In genomic region chr17:42895185-42895555, GRCh38 we compare ENCODE assay signal across 11 cellular contexts. TPM values are rescaled to one million over a fixed set of nuclear protein-coding genes. Genes with fewer than 3 reads are reported as not detected.
A peak's percentile ranks its signal among the peaks of the same experiment; 100 is the strongest.
DNase-seq lines count a peak whose midpoint lies in the region; ATAC-seq and TF ChIP-seq lines count a peak whose summit lies in the region.
"Had no signal": no experiment of that assay in that cellular context is flagged by ENCODE, and none has a peak within 500 bp of the region (broad histone marks: within the 10 kb centered on the region; RNA-seq: fewer than 3 reads in every experiment).

No MANE protein-coding gene starts in this region.

- H3K27me3 ChIP-seq in rectal smooth muscle tissue (ENCODE audit: control insufficient read depth, insufficient read depth, low read length): no peaks in the 10 kb centered on the region

- no peak overlapping the region for H3K9ac ChIP-seq in rectal smooth muscle tissue (ENCODE audit: low read length)

- no peaks in the 10 kb centered on the region for H3K27me3 Mint-ChIP-seq in Calu3 (ENCODE audit: unreplicated experiment)
- H3K27me3 Mint-ChIP-seq in T-helper 2 cell treated with Interferon-gamma antibody and Interleukin-4, amounts not matched to agents 5 μg/mL and 100 μg/mL, for 36 hours (ENCODE audit: low read depth): peaks cover 24% of the 10 kb centered on the region

- H3K4me1 ChIP-seq in rectal smooth muscle tissue (ENCODE audit: control insufficient read depth, insufficient read depth, low read length): peaks cover 10% of the 10 kb centered on the region

- H3K9me3 Mint-ChIP-seq in Calu3 (ENCODE audit: low read depth, unreplicated experiment): no peaks in the 10 kb centered on the region
- no peaks in the 10 kb centered on the region for H3K9me3 Mint-ChIP-seq in T-helper 2 cell treated with Interferon-gamma antibody and Interleukin-4, amounts not matched to agents 5 μg/mL and 100 μg/mL, for 36 hours

- no peak for TF ChIP-seq CTCF in Calu3 (IDR thresholded peaks at IDR 0.05; ENCODE audit: unreplicated experiment)
- no peak for TF ChIP-seq CTCF in RWPE1 (conservative IDR thresholded peaks at IDR 0.05; ENCODE audit: low read depth)

- H3K27ac Mint-ChIP-seq in Calu3 (ENCODE audit: unreplicated experiment): no peak overlapping the region
- no peak overlapping the region for H3K27ac Mint-ChIP-seq in T-helper 2 cell treated with Interferon-gamma antibody and Interleukin-4, amounts not matched to agents 5 μg/mL and 100 μg/mL, for 36 hours
- H3K27ac Mint-ChIP-seq: H9 had no signal

- H3K36me3 ChIP-seq in rectal smooth muscle tissue (ENCODE audit: control insufficient read depth, insufficient read depth, low read length): no peaks in the 10 kb centered on the region

- DNase-seq in Calu3: peak; percentile 70
- DNase-seq in RWPE1 (ENCODE audit: low spot score): peak; percentile 85
- DNase-seq in glomerular endothelial cell (ENCODE audit: extremely low read depth, low read depth, low spot score): peak; percentile 45
- DNase-seq in T-helper 2 cell treated with Interferon-gamma antibody and Interleukin-4, amounts not matched to agents 5 μg/mL and 100 μg/mL, for 36 hours (ENCODE audit: low spot score): no peak
- DNase-seq in DMS153 treated with DMSO at 0.1 percent for 48 hours (lab: John Stamatoyannopoulos, UW; ENCODE audit: unreplicated experiment): no peak
- DNase-seq: GF-D8, H9, NCI-H1105 treated with DMSO at 0.1 percent for 48 hours had no signal

- CTCF ChIA-PET in Calu3 (lab: Charles Lee): interaction anchor here (0.9 to 1.9 kb wide), 4 partner anchors 14 to 48 kb away, joined by 3 to 7 read pairs (median 4); no protein-coding TSS in a partner anchor
- CTCF ChIA-PET in RWPE1 (lab: Yijun Ruan, JAX): interaction anchor here (0.7 kb wide), 2 partner anchors 19 to 43 kb away, joined by 3 to 10 read pairs; no protein-coding TSS in a partner anchor

- H3K4me3 ChIP-seq in rectal smooth muscle tissue (ENCODE audit: low read length): no peak overlapping the region

- H3K36me3 Mint-ChIP-seq in Calu3 (ENCODE audit: insufficient read depth, unreplicated experiment): no peaks in the 10 kb centered on the region
- no peaks in the 10 kb centered on the region for H3K36me3 Mint-ChIP-seq in T-helper 2 cell treated with Interferon-gamma antibody and Interleukin-4, amounts not matched to agents 5 μg/mL and 100 μg/mL, for 36 hours (ENCODE audit: low read depth)

- peaks cover 23% of the 10 kb centered on the region for H3K4me1 Mint-ChIP-seq in Calu3 (ENCODE audit: low read depth, unreplicated experiment)
- peaks cover 2% of the 10 kb centered on the region for H3K4me1 Mint-ChIP-seq in T-helper 2 cell treated with Interferon-gamma antibody and Interleukin-4, amounts not matched to agents 5 μg/mL and 100 μg/mL, for 36 hours (ENCODE audit: low read depth)

- H3K4me3 Mint-ChIP-seq in Calu3 (ENCODE audit: low read depth, unreplicated experiment): peak overlapping the region; percentile 2
- no peak overlapping the region for H3K4me3 Mint-ChIP-seq in T-helper 2 cell treated with Interferon-gamma antibody and Interleukin-4, amounts not matched to agents 5 μg/mL and 100 μg/mL, for 36 hours
- H3K4me3 Mint-ChIP-seq: H9 had no signal

- intact Hi-C loops in Calu3 (cut with micrococcal nuclease; ENCODE audit: unreplicated experiment): loop anchor here (5.0 kb wide), 1 partner anchor 38 kb away; no protein-coding TSS in a partner anchor

- BruUV-seq in Calu3 (replicated peaks; lab: Mats Ljungman, UMichigan): no TSS peak

- ATAC-seq in HG03342 (IDR thresholded peaks at IDR 0.05; ENCODE audit: unreplicated experiment): no peak
- ATAC-seq in HG03196 (IDR thresholded peaks at IDR 0.05; ENCODE audit: unreplicated experiment): no peak

- H3K27ac ChIP-seq in RWPE1 (peak overlapping the region; percentile 69), rectal smooth muscle tissue (ENCODE audit: low read depth, low read length) (peak overlapping the region; percentile 18)

- POLR2A ChIA-PET in RWPE1 (lab: Yijun Ruan, JAX; ENCODE audit: low non-redundant PET): no interaction called here

RNA-seq across cellular contexts. Expression of gene G6PC1, which starts 5.4 kb away (rescaled TPM):
- not detected in 2 replicates for total RNA-seq in Calu3 (2022)
- total RNA-seq in glomerular endothelial cell: not detected in 2 replicates
- total RNA-seq: H9 had no signal

RNA-seq across cellular contexts. Expression of gene AOC3, which starts 44.2 kb away (rescaled TPM):
- total RNA-seq in Calu3 (2022) (3.5 and 7.4 TPM in 2 replicates), glomerular endothelial cell (0.05 and 0.82 TPM in 2 replicates)

RNA-seq across cellular contexts. Expression of gene AOC2, which starts 50.8 kb away (rescaled TPM):
- total RNA-seq in Calu3 (2022) (10.5 and 14.4 TPM in 2 replicates), glomerular endothelial cell (1.8 and 2.0 TPM in 2 replicates)

Comparison
In these comparisons a context has a peak if more than half of its experiments do, and no peak if none do; other contexts are left out.
1. DNase-seq: peak in Calu3 (single experiment), RWPE1 (single experiment) and glomerular endothelial cell (single experiment); none in T-helper 2 cell treated with Interferon-gamma antibody and Interleukin-4, amounts not matched to agents 5 μg/mL and 100 μg/mL, for 36 hours (single experiment) and DMS153 treated with DMSO at 0.1 percent for 48 hours (single experiment).